ENCODE assay signal across 8 cellular contexts in the genomic region with DNA sequence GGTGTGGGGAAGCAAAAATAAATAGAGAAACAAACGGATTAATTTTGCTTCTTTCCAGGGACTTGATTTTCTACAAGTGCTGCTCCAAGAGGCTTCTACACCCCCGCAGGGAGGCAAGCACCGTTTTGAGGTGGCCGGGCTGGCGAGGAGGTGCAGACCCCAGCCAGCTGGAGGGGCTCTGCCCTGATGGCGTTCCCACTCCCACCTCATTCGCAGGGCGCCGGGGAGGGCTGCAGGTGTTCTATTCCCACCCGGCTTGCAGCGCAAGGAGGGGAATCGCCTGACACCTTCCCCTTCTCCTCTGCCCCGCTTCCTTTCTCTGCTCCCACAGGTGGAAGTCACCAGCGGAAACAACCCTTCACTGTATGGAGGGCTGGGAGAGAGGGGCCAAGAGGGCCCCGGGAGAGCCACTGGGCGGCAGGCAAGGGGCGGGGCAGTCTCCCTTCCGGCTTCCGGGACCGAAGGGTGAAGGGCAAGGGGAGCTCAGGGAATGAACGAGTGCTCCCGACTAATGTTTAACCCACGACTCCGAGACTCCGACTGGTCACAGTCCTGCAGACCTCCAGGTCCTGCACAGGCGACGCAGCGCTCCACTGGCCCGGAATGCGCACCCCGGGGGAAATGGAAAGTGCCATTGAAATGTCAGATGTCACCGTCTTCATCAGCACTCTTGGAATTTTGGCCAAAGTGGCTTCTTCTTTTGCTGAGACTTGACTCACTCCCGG. TPM values are rescaled to one million over a fixed set of nuclear protein-coding genes. Genes with fewer than 3 reads are reported as not detected.
DNase-seq lines count a peak whose midpoint lies in the region; ATAC-seq and TF ChIP-seq lines count a peak whose summit lies in the region.

No MANE protein-coding gene starts in this region.

- H3K27me3 Mint-ChIP-seq in central memory CD8-positive, alpha-beta T cell, result peaks cover 10% of the 10 kb centered on the region

- H3K9me3 ChIP-seq in left lung, result no peaks in the 10 kb centered on the region

- H3K4me3 Mint-ChIP-seq in central memory CD8-positive, alpha-beta T cell, result peak overlapping the region; percentile 87

- H3K36me3 ChIP-seq in left lung, result no peaks in the 10 kb centered on the region

- H3K9me3 Mint-ChIP-seq in central memory CD8-positive, alpha-beta T cell, result no peaks in the 10 kb centered on the region

- H3K4me3 ChIP-seq in left lung, result peak overlapping the region; percentile 75 to 76

- peak overlapping the region; percentile 62 to 78 for H3K27ac ChIP-seq in left lung

- peak overlapping the region; percentile 76 for H3K27ac Mint-ChIP-seq in central memory CD8-positive, alpha-beta T cell (ENCODE audit: low read depth)

- TF ChIP-seq CTCF in left lung (IDR thresholded peaks at IDR 0.05), result no peak

- ATAC-seq in GM19455 (IDR thresholded peaks at IDR 0.05; ENCODE audit: unreplicated experiment) (peak; percentile 50), left lung (peak; percentile 76)
- peak; percentile 46 for ATAC-seq in central memory CD8-positive, alpha-beta T cell (replicated peaks; ENCODE audit: extremely low read depth, poor library complexity, severe bottlenecking)

- intact Hi-C loops in left lung (cut with DNase I), result loop anchor here in 1 of 2 donors (5.0 kb wide), 1 partner anchor 210 kb away; no protein-coding TSS in a partner anchor

- no peaks in the 10 kb centered on the region for H3K27me3 ChIP-seq in left lung

- peak; percentile 87 for DNase-seq in DMS53 (lab: John Stamatoyannopoulos, UW)
- peak; percentile 81 for DNase-seq in HK-2 (ENCODE audit: unreplicated experiment)
- DNase-seq in SW480 (ENCODE audit: low spot score), result peak; percentile 50
- DNase-seq in central memory CD8-positive, alpha-beta T cell (ENCODE audit: low spot score in 2 of 2), result no peak
- peak; percentile 66 to 88 for DNase-seq in left lung
- DNase-seq in stimulated activated CD8-positive, alpha-beta memory T cell treated with anti-CD3 and anti-CD28 coated beads, Interleukin-15, amount 100 ng/mL, for 24 hours (ENCODE audit: low read depth), result peak; percentile 26
- DNase-seq in GM19240 (ENCODE audit: insufficient read length, low spot score), result no peak

- peaks cover 3 to 18% of the 10 kb centered on the region in 2 donors for H3K4me1 ChIP-seq in left lung

- no peaks in the 10 kb centered on the region for H3K4me1 Mint-ChIP-seq in central memory CD8-positive, alpha-beta T cell

- H3K36me3 Mint-ChIP-seq in central memory CD8-positive, alpha-beta T cell (ENCODE audit: insufficient read depth), result peaks cover 5% of the 10 kb centered on the region

RNA-seq across cellular contexts. Expression of gene TEX35, which starts 29.1 kb away (rescaled TPM):
- total RNA-seq in left lung, result not detected

RNA-seq across cellular contexts. Expression of gene CLEC20A, which starts 45.2 kb away (rescaled TPM):
- total RNA-seq in left lung, result not detected

Comparison
In these comparisons a context has a peak if more than half of its experiments do, and no peak if none do; other contexts are left out.
1. DNase-seq: peak in DMS53 (single experiment), HK-2 (single experiment), SW480 (single experiment), left lung (2 of 2) and stimulated activated CD8-positive, alpha-beta memory T cell treated with anti-CD3 and anti-CD28 coated beads, Interleukin-15, amount 100 ng/mL, for 24 hours (single experiment); none in central memory CD8-positive, alpha-beta T cell (0 of 2) and GM19240 (single experiment).
2. Peak in every context shown above with its lines, with median percentiles within 50 percentile points of each other: ATAC-seq.